15 cellular contexts compared by ENCODE assay signal in genomic region chr13:99053636-99054233, GRCh38.
DNase-seq lines count a peak whose midpoint lies in the region; ATAC-seq lines count a peak whose summit lies in the region.
"Had no signal": no experiment of that assay in that cellular context is flagged by ENCODE, and none has a peak within 500 bp of the region (broad histone marks: within the 10 kb centered on the region; RNA-seq: fewer than 3 reads in every experiment).

No MANE protein-coding gene starts in this region.

- no peaks in the 10 kb centered on the region for H3K36me3 ChIP-seq in CD8-positive, alpha-beta memory T cell (ENCODE audit: insufficient read depth, low read length)
- H3K36me3 ChIP-seq in H7 (replicated peaks; ENCODE audit: control insufficient read depth, insufficient read depth, low read length) (no peaks in the 10 kb centered on the region), mesenchymal stem cell (ENCODE audit: control insufficient read depth in 1 of 2, insufficient read depth in 2 of 2, low read depth in 1 of 2, low read length in 2 of 2) (no peaks in the 10 kb centered on the region)
- H3K36me3 ChIP-seq: neutrophil had no signal

- no peaks in the 10 kb centered on the region for H3K9me3 ChIP-seq in CD8-positive, alpha-beta memory T cell (ENCODE audit: low read length)
- H3K9me3 ChIP-seq in mesenchymal stem cell (ENCODE audit: control insufficient read depth, low read length) = no peaks in the 10 kb centered on the region
- H3K9me3 ChIP-seq: neutrophil, testis had no signal

- H3K18ac ChIP-seq in mesenchymal stem cell (ENCODE audit: low read depth in 1 of 2, low read length in 2 of 2) = peak overlapping the region in 1 of 2 experiments; percentile 62

- H3K4me3 Mint-ChIP-seq in CD8-positive, alpha-beta memory T cell = peak overlapping the region in 6 of 7 donors; percentile 31 to 69 (median 56)
- H3K4me3 Mint-ChIP-seq in activated CD4-positive, alpha-beta memory T cell treated with anti-CD3 and anti-CD28 coated beads for 36 hours = no peak overlapping the region

- peak overlapping the region; percentile 30 for H4K8ac ChIP-seq in mesenchymal stem cell (ENCODE audit: low read length)

- H3K27me3 ChIP-seq in CD8-positive, alpha-beta memory T cell (ENCODE audit: insufficient read depth, low read length, poor library complexity, severe bottlenecking) = no peaks in the 10 kb centered on the region
- H3K27me3 ChIP-seq in H7 (ENCODE audit: control insufficient read depth, insufficient read depth, low read length) = no peaks in the 10 kb centered on the region
- H3K27me3 ChIP-seq in mesenchymal stem cell (ENCODE audit: control insufficient read depth in 1 of 2, insufficient read depth in 1 of 2, low read length in 2 of 2) = no peaks in the 10 kb centered on the region
- H3K27me3 ChIP-seq: testis had no signal

- no peak for DNase-seq in CD8-positive, alpha-beta memory T cell
- DNase-seq in H7 (peak; percentile 15), mesenchymal stem cell (no peak), A172 (ENCODE audit: low spot score) (no peak), medulla oblongata (ENCODE audit: extremely low spot score) (no peak)
- no peak for DNase-seq in activated CD4-positive, alpha-beta memory T cell treated with anti-CD3 and anti-CD28 coated beads for 36 hours
- DNase-seq: amniotic stem cell, NCI-H1930, SW 1271, testis had no signal

- H2BK120ac ChIP-seq in mesenchymal stem cell (ENCODE audit: low read depth, low read length) = no peak overlapping the region

- CTCF ChIA-PET in CD8-positive, alpha-beta memory T cell (lab: Charles Lee) = no interaction called here
- CTCF ChIA-PET in activated CD4-positive, alpha-beta memory T cell treated with anti-CD3 and anti-CD28 coated beads for 36 hours (lab: Charles Lee) = interaction anchor here (1.1 to 1.3 kb wide), 2 partner anchors 12 to 20 kb away, joined by 3 to 4 read pairs; no protein-coding TSS in a partner anchor

- intact Hi-C loops in activated CD4-positive, alpha-beta memory T cell treated with anti-CD3 and anti-CD28 coated beads for 36 hours (cut with micrococcal nuclease) = loop anchor here (5.0 to 10.0 kb wide), 5 partner anchors 149 to 479 kb away; partner anchors contain the start of genes GPR18, STK24 and UBAC2

- no peak overlapping the region for H3K9ac ChIP-seq in mesenchymal stem cell (ENCODE audit: low read length)

- no peak overlapping the region for H2AK5ac ChIP-seq in mesenchymal stem cell (ENCODE audit: low read length, severe bottlenecking)

- peak overlapping the region; percentile 7 for H3K27ac ChIP-seq in CD8-positive, alpha-beta memory T cell (ENCODE audit: low read depth, low read length)
- H3K27ac ChIP-seq in mesenchymal stem cell (ENCODE audit: low read length, poor library complexity, severe bottlenecking) = no peak overlapping the region
- H3K27ac ChIP-seq: neutrophil, testis had no signal

- peaks cover 23% of the 10 kb centered on the region for H3K79me1 ChIP-seq in mesenchymal stem cell (replicated peaks; ENCODE audit: low read length, poor library complexity, severe bottlenecking)

- no peak overlapping the region for H4K91ac ChIP-seq in mesenchymal stem cell (ENCODE audit: low read length)

- H3K9me3 Mint-ChIP-seq in CD8-positive, alpha-beta memory T cell = no peaks in the 10 kb centered on the region
- no peaks in the 10 kb centered on the region for H3K9me3 Mint-ChIP-seq in activated CD4-positive, alpha-beta memory T cell treated with anti-CD3 and anti-CD28 coated beads for 36 hours

- H3K27ac Mint-ChIP-seq in CD8-positive, alpha-beta memory T cell = peak overlapping the region; percentile 82 to 94 (median 86)
- H3K27ac Mint-ChIP-seq in activated CD4-positive, alpha-beta memory T cell treated with anti-CD3 and anti-CD28 coated beads for 36 hours = peak overlapping the region; percentile 76
- H3K27ac Mint-ChIP-seq: CD14-positive monocyte had no signal

- peaks cover 71 to 99% (median 93%) of the 10 kb centered on the region in 3 donors for H3K4me1 Mint-ChIP-seq in CD8-positive, alpha-beta memory T cell
- H3K4me1 Mint-ChIP-seq in activated CD4-positive, alpha-beta memory T cell treated with anti-CD3 and anti-CD28 coated beads for 36 hours (ENCODE audit: low read depth) = peaks cover 72% of the 10 kb centered on the region

- no peak overlapping the region for H3K4me2 ChIP-seq in mesenchymal stem cell (ENCODE audit: low read length, poor library complexity, severe bottlenecking)

- H2BK15ac ChIP-seq in mesenchymal stem cell (ENCODE audit: low read depth, poor library complexity, severe bottlenecking) = no peak overlapping the region

- H2BK12ac ChIP-seq in mesenchymal stem cell (ENCODE audit: low read length in 2 of 2) = no peak overlapping the region

- no peak overlapping the region for H2BK5ac ChIP-seq in mesenchymal stem cell (ENCODE audit: low read depth, low read length, poor library complexity, severe bottlenecking)

- no peak overlapping the region for H3K14ac ChIP-seq in mesenchymal stem cell (ENCODE audit: low read length in 2 of 2)

- peak overlapping the region; percentile 24 for H3K4me3 ChIP-seq in CD8-positive, alpha-beta memory T cell (ENCODE audit: low read length)
- H3K4me3 ChIP-seq in H7 (ENCODE audit: insufficient read depth, low read depth, low read length) = no peak overlapping the region
- H3K4me3 ChIP-seq in mesenchymal stem cell (ENCODE audit: insufficient read depth in 1 of 2, low read depth in 1 of 2, low read length in 2 of 2) = no peak overlapping the region
- H3K4me3 ChIP-seq: skin epidermis, testis had no signal

- peaks cover 81% of the 10 kb centered on the region for H3K4me1 ChIP-seq in CD8-positive, alpha-beta memory T cell (ENCODE audit: insufficient read depth, low read length)
- H3K4me1 ChIP-seq in mesenchymal stem cell (ENCODE audit: control insufficient read depth, insufficient read depth, low read depth, low read length) = peaks cover 4% of the 10 kb centered on the region
- H3K4me1 ChIP-seq: testis had no signal

- WGBS in mesenchymal stem cell = 82% methylated on average over 4 of the region's 5 CpGs

- no peaks in the 10 kb centered on the region for H3K27me3 Mint-ChIP-seq in CD8-positive, alpha-beta memory T cell
- H3K27me3 Mint-ChIP-seq in activated CD4-positive, alpha-beta memory T cell treated with anti-CD3 and anti-CD28 coated beads for 36 hours = no peaks in the 10 kb centered on the region

- no peak overlapping the region for H3K23ac ChIP-seq in mesenchymal stem cell (ENCODE audit: low read length in 2 of 2)

- peak overlapping the region in 1 of 2 experiments; percentile 6 for H3K4ac ChIP-seq in mesenchymal stem cell (ENCODE audit: low read depth in 1 of 2, low read length in 2 of 2)

- H2AFZ ChIP-seq in mesenchymal stem cell (ENCODE audit: low read depth, low read length) = no peak overlapping the region

- POLR2A ChIA-PET in CD8-positive, alpha-beta memory T cell (lab: Charles Lee) = interaction anchor here (2.8 kb wide), 1 partner anchor 33 kb away, joined by 13 read pairs; no protein-coding TSS in a partner anchor
- POLR2A ChIA-PET in activated CD4-positive, alpha-beta memory T cell treated with anti-CD3 and anti-CD28 coated beads for 36 hours (lab: Charles Lee) = interaction anchor here (1.2 kb wide), 1 partner anchor 147 kb away, joined by 3 read pairs; the partner anchor contains the start of gene UBAC2

- ATAC-seq in GM21717 (IDR thresholded peaks at IDR 0.05; ENCODE audit: unreplicated experiment) = no peak
- no peak for ATAC-seq in GM21360 (IDR thresholded peaks at IDR 0.05; ENCODE audit: unreplicated experiment)

- no peaks in the 10 kb centered on the region for H3K36me3 Mint-ChIP-seq in CD8-positive, alpha-beta memory T cell
- peaks cover 3% of the 10 kb centered on the region for H3K36me3 Mint-ChIP-seq in activated CD4-positive, alpha-beta memory T cell treated with anti-CD3 and anti-CD28 coated beads for 36 hours
